ENCODE assay signal across 8 cellular contexts in the genomic region with DNA sequence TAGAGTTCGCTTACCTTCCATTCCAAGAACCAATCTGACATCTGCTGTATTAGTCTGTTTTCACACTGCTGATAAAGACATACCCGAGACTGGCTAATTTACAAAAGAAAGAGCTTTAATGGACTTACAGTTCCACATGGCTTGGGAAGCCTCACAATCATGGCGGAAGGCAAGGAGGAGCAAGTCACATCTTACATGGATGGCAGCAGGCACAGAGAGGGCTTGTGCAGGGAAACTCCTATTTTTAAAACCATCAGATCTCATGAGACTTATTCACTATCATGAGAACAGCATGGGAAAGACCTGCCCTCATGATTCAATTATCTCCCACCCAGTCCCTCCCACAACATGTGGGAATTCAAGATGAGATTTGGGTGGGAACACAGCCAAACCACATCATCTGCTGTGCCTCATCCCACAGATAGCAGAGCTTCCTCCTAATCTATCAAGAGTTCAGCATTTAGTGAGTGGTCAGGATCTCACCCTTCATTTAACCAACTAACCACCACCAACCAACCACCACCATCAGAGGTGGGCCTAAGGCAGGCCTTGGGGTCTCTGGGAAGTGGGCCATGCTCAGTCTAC. TPM values are rescaled to one million over a fixed set of nuclear protein-coding genes. Genes with fewer than 3 reads are reported as not detected.
DNase-seq lines count a peak whose midpoint lies in the region; ATAC-seq, FAIRE-seq and TF ChIP-seq lines count a peak whose summit lies in the region.
"Not testable (repeated sequence)": the region's sequence is repeated elsewhere in the genome, so short reads cannot be mapped to it uniquely, and the experiment has no call there.

No MANE protein-coding gene starts in this region.

- 33% methylated on average over 3 of the region's 3 CpGs for whole genome bisulfite sequencing in HepG2 (ENCODE audit: low lambda C conversion rate)

- in situ Hi-C loops in HepG2 (cut with HindIII; ENCODE audit: extremely low pct_ligation_motif_present, low pct_unique_long_range_greater_than_20kb) = not testable (repeated sequence)

- peaks cover 22% of the 10 kb centered on the region for H3K9me3 Mint-ChIP-seq in T-helper 1 cell treated with Interleukin-12 subunit alpha and Interleukin-12 subunit beta and Interleukin-4 antibody, amounts not matched to agents 30 μg/mL and 1 μg/mL, for 36 hours
- peaks cover 18% of the 10 kb centered on the region for H3K9me3 Mint-ChIP-seq in activated CD4-positive, alpha-beta memory T cell treated with anti-CD3 and anti-CD28 coated beads, Interleukin-2, amount 10 ng/mL, durations not matched to agents 7 days and 5 days
- peaks cover 10% of the 10 kb centered on the region for H3K9me3 Mint-ChIP-seq in stimulated activated naive CD8-positive, alpha-beta T cell treated with anti-CD3 and anti-CD28 coated beads, Interleukin-15, Interleukin-2, amounts not matched to agents 100 ng/mL and 50 ng/mL, for 24 hours

- TF ChIP-seq RAD21 in HepG2 (CRISPR knock-in tag; IDR thresholded peaks at IDR 0.05) = not testable (repeated sequence)

- ATAC-seq in HG02763 (IDR thresholded peaks at IDR 0.05; ENCODE audit: unreplicated experiment) = peak; percentile 10
- not testable (repeated sequence) for ATAC-seq in HepG2

- H3K27ac Mint-ChIP-seq in T-helper 1 cell treated with Interleukin-12 subunit alpha and Interleukin-12 subunit beta and Interleukin-4 antibody, amounts not matched to agents 30 μg/mL and 1 μg/mL, for 36 hours = peak overlapping the region; percentile 78
- H3K27ac Mint-ChIP-seq in activated CD4-positive, alpha-beta memory T cell treated with anti-CD3 and anti-CD28 coated beads, Interleukin-2, amount 10 ng/mL, durations not matched to agents 7 days and 5 days = peak overlapping the region; percentile 36
- peak overlapping the region; percentile 51 for H3K27ac Mint-ChIP-seq in stimulated activated naive CD8-positive, alpha-beta T cell treated with anti-CD3 and anti-CD28 coated beads, Interleukin-15, Interleukin-2, amounts not matched to agents 100 ng/mL and 50 ng/mL, for 24 hours

- not testable (repeated sequence) for BruUV-seq in HepG2 (replicated peaks; lab: Mats Ljungman, UMichigan)

- TF ChIP-seq CTCF in HepG2 (CRISPR knock-in tag; IDR thresholded peaks at IDR 0.05) = not testable (repeated sequence)

- CTCF ChIA-PET in activated CD4-positive, alpha-beta memory T cell treated with anti-CD3 and anti-CD28 coated beads, Interleukin-2, amount 10 ng/mL, durations not matched to agents 7 days and 5 days (lab: Charles Lee) = interaction anchor here (0.7 to 1.8 kb wide), 3 partner anchors 8 to 42 kb away, joined by 3 to 5 read pairs (median 3); no protein-coding TSS in a partner anchor
- CTCF ChIA-PET in HepG2 (lab: Yijun Ruan, JAX; ENCODE audit: low intra/inter-chr PET ratio, low total read pairs) = not testable (repeated sequence)

- POLR2A ChIA-PET in activated CD4-positive, alpha-beta memory T cell treated with anti-CD3 and anti-CD28 coated beads, Interleukin-2, amount 10 ng/mL, durations not matched to agents 7 days and 5 days (lab: Charles Lee); HepG2 (lab: Yijun Ruan, JAX): not testable (repeated sequence)

- H3K79me2 ChIP-seq in HepG2 (ENCODE audit: insufficient read depth, low read length) = not testable (repeated sequence)

- H3K4me3 Mint-ChIP-seq in T-helper 1 cell treated with Interleukin-12 subunit alpha and Interleukin-12 subunit beta and Interleukin-4 antibody, amounts not matched to agents 30 μg/mL and 1 μg/mL, for 36 hours; activated CD4-positive, alpha-beta memory T cell treated with anti-CD3 and anti-CD28 coated beads, Interleukin-2, amount 10 ng/mL, durations not matched to agents 7 days and 5 days; stimulated activated naive CD8-positive, alpha-beta T cell treated with anti-CD3 and anti-CD28 coated beads, Interleukin-15, Interleukin-2, amounts not matched to agents 100 ng/mL and 50 ng/mL, for 24 hours: not testable (repeated sequence)

- H3K36me3 Mint-ChIP-seq in T-helper 1 cell treated with Interleukin-12 subunit alpha and Interleukin-12 subunit beta and Interleukin-4 antibody, amounts not matched to agents 30 μg/mL and 1 μg/mL, for 36 hours (ENCODE audit: low read depth) = peaks cover 11% of the 10 kb centered on the region
- peaks cover 15% of the 10 kb centered on the region for H3K36me3 Mint-ChIP-seq in activated CD4-positive, alpha-beta memory T cell treated with anti-CD3 and anti-CD28 coated beads, Interleukin-2, amount 10 ng/mL, durations not matched to agents 7 days and 5 days (ENCODE audit: low read depth)
- peaks cover 15% of the 10 kb centered on the region for H3K36me3 Mint-ChIP-seq in stimulated activated naive CD8-positive, alpha-beta T cell treated with anti-CD3 and anti-CD28 coated beads, Interleukin-15, Interleukin-2, amounts not matched to agents 100 ng/mL and 50 ng/mL, for 24 hours (ENCODE audit: low read depth)

- TF ChIP-seq POLR2A in GM12891 (IDR thresholded peaks at IDR 0.05; ENCODE audit: low read depth, low read length); HepG2 (IDR thresholded peaks at IDR 0.05; ENCODE audit: insufficient read depth in 1 of 2, low read depth in 2 of 2, low read length in 2 of 2): not testable (repeated sequence)

- H3K4me1 Mint-ChIP-seq in T-helper 1 cell treated with Interleukin-12 subunit alpha and Interleukin-12 subunit beta and Interleukin-4 antibody, amounts not matched to agents 30 μg/mL and 1 μg/mL, for 36 hours (ENCODE audit: low read depth) = peaks cover 25% of the 10 kb centered on the region
- peaks cover 27% of the 10 kb centered on the region for H3K4me1 Mint-ChIP-seq in activated CD4-positive, alpha-beta memory T cell treated with anti-CD3 and anti-CD28 coated beads, Interleukin-2, amount 10 ng/mL, durations not matched to agents 7 days and 5 days
- peaks cover 29% of the 10 kb centered on the region for H3K4me1 Mint-ChIP-seq in stimulated activated naive CD8-positive, alpha-beta T cell treated with anti-CD3 and anti-CD28 coated beads, Interleukin-15, Interleukin-2, amounts not matched to agents 100 ng/mL and 50 ng/mL, for 24 hours (ENCODE audit: low read depth)

- intact Hi-C loops in HepG2 (cut with micrococcal nuclease; ENCODE audit: unreplicated experiment) = not testable (repeated sequence)

- DNase-seq in GM12891 (ENCODE audit: insufficient read length, low spot score); activated CD4-positive, alpha-beta memory T cell treated with anti-CD3 and anti-CD28 coated beads, Interleukin-2, amount 10 ng/mL, durations not matched to agents 7 days and 5 days; HepG2 (ENCODE audit: low spot score): not testable (repeated sequence)
- DNase-seq in Jurkat, Clone E6-1 (ENCODE audit: low read depth, low spot score) = peak; percentile 47
- DNase-seq in amniotic epithelial cell (ENCODE audit: low read depth) = peak; percentile 58

- not testable (repeated sequence) for H3K4me3 ChIP-seq in Jurkat, Clone E6-1 (ENCODE audit: low read length); HepG2 (replicated peaks in 1 of 3; ENCODE audit: insufficient read depth in 1 of 3, low read depth in 2 of 3, low read length in 3 of 3)

- H3K4me1 ChIP-seq in HepG2 (ENCODE audit: insufficient read depth, low read length) = not testable (repeated sequence)

- H3K36me3 ChIP-seq in HepG2 (replicated peaks in 1 of 2; ENCODE audit: control insufficient read depth in 1 of 2, insufficient read depth in 2 of 2, low read length in 2 of 2) = not testable (repeated sequence)

- not testable (repeated sequence) for H2AFZ ChIP-seq in HepG2 (ENCODE audit: low read length)

- FAIRE-seq in GM12891 (lab: Jason Lieb, UNC) = peak; percentile 58
- FAIRE-seq in HepG2 (lab: Jason Lieb, UNC) = not testable (repeated sequence)

- H3K4me2 ChIP-seq in HepG2 (ENCODE audit: low read depth, low read length) = not testable (repeated sequence)

- H3K27me3 ChIP-seq in HepG2 (ENCODE audit: control insufficient read depth in 1 of 2, insufficient read depth in 2 of 2, low read length in 2 of 2) = not testable (repeated sequence)

- H4K20me1 ChIP-seq in HepG2 (ENCODE audit: insufficient read depth, low read length) = not testable (repeated sequence)

- not testable (repeated sequence) for TF ChIP-seq EP300 in HepG2 (IDR thresholded peaks at IDR 0.05; ENCODE audit: low read depth in 2 of 2, low read length in 2 of 2); HepG2 (CRISPR knock-in tag; IDR thresholded peaks at IDR 0.05; ENCODE audit: borderline replicate concordance)

- not testable (repeated sequence) for H3K27me3 Mint-ChIP-seq in T-helper 1 cell treated with Interleukin-12 subunit alpha and Interleukin-12 subunit beta and Interleukin-4 antibody, amounts not matched to agents 30 μg/mL and 1 μg/mL, for 36 hours (ENCODE audit: low read depth); stimulated activated naive CD8-positive, alpha-beta T cell treated with anti-CD3 and anti-CD28 coated beads, Interleukin-15, Interleukin-2, amounts not matched to agents 100 ng/mL and 50 ng/mL, for 24 hours
- H3K27me3 Mint-ChIP-seq in activated CD4-positive, alpha-beta memory T cell treated with anti-CD3 and anti-CD28 coated beads, Interleukin-2, amount 10 ng/mL, durations not matched to agents 7 days and 5 days = peaks cover 19% of the 10 kb centered on the region

- H3K27ac ChIP-seq in HepG2 (ENCODE audit: extremely low read length, insufficient read depth, low read length) = not testable (repeated sequence)

- not testable (repeated sequence) for H3K9ac ChIP-seq in HepG2 (ENCODE audit: insufficient read depth, low read depth, low read length)

- H3K9me3 ChIP-seq in HepG2 (ENCODE audit: low read length) = not testable (repeated sequence)

RNA-seq across cellular contexts. Expression of a gene that starts 22.9 kb away (rescaled TPM):
- 224 TPM for polyA plus RNA-seq in GM12891 (2012; ENCODE audit: low read depth, missing spikeins)
- 22.4 TPM for polyA plus RNA-seq in Jurkat, Clone E6-1 (2012; ENCODE audit: insufficient read depth, insufficient read length)
- under 1 TPM; 0.48 to 0.86 TPM for total RNA-seq in activated CD4-positive, alpha-beta memory T cell treated with anti-CD3 and anti-CD28 coated beads, Interleukin-2, amount 10 ng/mL, durations not matched to agents 7 days and 5 days
- 12.9 and 15.3 TPM in 2 replicates for total RNA-seq in HepG2 (2016; rRNA removed; fragmentation: Illumina TruSeq; extraction: Trizol)
- total RNA-seq in HepG2 (2016; cell fraction: cytosol; rRNA removed; fragmentation: Illumina TruSeq; extraction: Trizol; ENCODE audit: low read depth) = 15.1 and 19.5 TPM in 2 replicates
- total RNA-seq in HepG2 (2016; cell fraction: insoluble cytoplasmic fraction; rRNA removed; fragmentation: Illumina TruSeq; extraction: Trizol) = 10.8 and 14.4 TPM in 2 replicates
- total RNA-seq in HepG2 (2016; cell fraction: membrane; rRNA removed; fragmentation: Illumina TruSeq; extraction: Trizol) = 32.7 and 34.3 TPM in 2 replicates
- 8.1 and 9.4 TPM in 2 replicates for total RNA-seq in HepG2 (2016; cell fraction: nucleus; rRNA removed; fragmentation: Illumina TruSeq; extraction: Trizol)
- polyA plus RNA-seq in HepG2 (2011; rRNA removed) = 16.5 and 18.2 TPM in 2 replicates
- polyA plus RNA-seq in HepG2 (2011; cell fraction: cytosol; rRNA removed) = 19.8 and 23.3 TPM in 2 replicates
- polyA plus RNA-seq in HepG2 (2011; cell fraction: nucleus; rRNA removed) = 8.5 and 9.9 TPM in 2 replicates
- polyA plus RNA-seq in HepG2 (2012) = 10.1 and 13.3 TPM in 2 replicates
- polyA plus RNA-seq in HepG2 (2016; cell fraction: cytosol; fragmentation: Illumina TruSeq; extraction: Trizol; ENCODE audit: low read depth) = 23.0 and 28.4 TPM in 2 replicates
- polyA plus RNA-seq in HepG2 (2016; cell fraction: insoluble cytoplasmic fraction; fragmentation: Illumina TruSeq; extraction: Trizol; ENCODE audit: low read depth) = 13.0 and 14.1 TPM in 2 replicates
- polyA plus RNA-seq in HepG2 (2016; cell fraction: membrane; fragmentation: Illumina TruSeq; extraction: Trizol; ENCODE audit: low read depth) = 35.6 and 37.4 TPM in 2 replicates
- polyA plus RNA-seq in HepG2 (2016; cell fraction: nucleus; fragmentation: Illumina TruSeq; extraction: Trizol; ENCODE audit: insufficient read depth, low read depth) = 15.5 and 18.6 TPM in 2 replicates
- polyA minus RNA-seq in HepG2 (2011; rRNA and poly(A)+ RNA removed; ENCODE audit: low replicate concordance) = 9.5 and 35.1 TPM in 2 replicates
- 9.1 and 9.7 TPM in 2 replicates for polyA minus RNA-seq in HepG2 (2011; cell fraction: cytosol; rRNA and poly(A)+ RNA removed)
- polyA minus RNA-seq in HepG2 (2011; cell fraction: nucleus; rRNA and poly(A)+ RNA removed) = 7.2 and 10.4 TPM in 2 replicates
